ENCODE assay signal across 15 cellular contexts in genomic region chr14:67493092-67493717, GRCh38. TPM values are rescaled to one million over a fixed set of nuclear protein-coding genes. Genes with fewer than 3 reads are reported as not detected.
DNase-seq lines count a peak whose midpoint lies in the region; ATAC-seq, FAIRE-seq and TF ChIP-seq lines count a peak whose summit lies in the region.
"Had no signal": no experiment of that assay in that cellular context is flagged by ENCODE, and none has a peak within 500 bp of the region (broad histone marks: within the 10 kb centered on the region; RNA-seq: fewer than 3 reads in every experiment).

No MANE protein-coding gene starts in this region.

- FAIRE-seq in HepG2 (lab: Jason Lieb, UNC), result no peak

- no peaks in the 10 kb centered on the region for H4K20me1 ChIP-seq in HepG2 (ENCODE audit: insufficient read depth, low read length)

- DNase-seq in HepG2 (ENCODE audit: low spot score) (no peak), right lobe of liver (no peak), RPMI8226 (peak; percentile 40), medulla oblongata (ENCODE audit: extremely low spot score) (no peak), NCI-H82 treated with DMSO at 0.1 percent for 48 hours (lab: John Stamatoyannopoulos, UW; ENCODE audit: unreplicated experiment) (no peak), tibial artery (no peak), NCI-H510A treated with DMSO at 0.1 percent for 48 hours (lab: John Stamatoyannopoulos, UW) (no peak)
- DNase-seq: activated CD4-positive, alpha-beta memory T cell treated with anti-CD3 and anti-CD28 coated beads for 36 hours; amygdala; foreskin fibroblast; GDM1; NCI-H2029 treated with DMSO at 0.1 percent for 48 hours; NCI-H82 had no signal

- H3K9me3 ChIP-seq in HepG2 (ENCODE audit: low read length) (peaks cover 11% of the 10 kb centered on the region), right lobe of liver (peaks cover 0 to 5% (median 0%) of the 10 kb centered on the region in 4 donors), tibial artery (peaks cover 3 to 19% (median 14%) of the 10 kb centered on the region in 3 donors)

- WGBS in HepG2 (ENCODE audit: low lambda C conversion rate), result 76% methylated on average over 8 of the region's 8 CpGs
- 92% methylated on average over 8 of the region's 8 CpGs for WGBS in right lobe of liver (ENCODE audit: insufficient coverage, low coverage, low lambda C conversion rate, missing lambda C conversion rate)

- H2AFZ ChIP-seq in HepG2 (ENCODE audit: low read length), result no peak overlapping the region

- CTCF ChIA-PET in HepG2 (lab: Yijun Ruan, JAX; ENCODE audit: low intra/inter-chr PET ratio, low total read pairs), result no interaction called here

- POLR2A ChIA-PET in HepG2 (lab: Yijun Ruan, JAX), result no interaction called here

- TF ChIP-seq POLR2A in HepG2 (IDR thresholded peaks at IDR 0.05; ENCODE audit: insufficient read depth in 1 of 2, low read depth in 2 of 2, low read length in 2 of 2) (no peak), right lobe of liver (IDR thresholded peaks at IDR 0.05) (no peak)

- ATAC-seq in HepG2 (no peak), right lobe of liver (no peak), HG02884 (IDR thresholded peaks at IDR 0.05; ENCODE audit: unreplicated experiment) (peak; percentile 51)
- ATAC-seq: Right ventricle myocardium inferior had no signal

- H3K9ac ChIP-seq in HepG2 (ENCODE audit: insufficient read depth, low read depth, low read length), result no peak overlapping the region

- H3K36me3 ChIP-seq in HepG2 (replicated peaks in 1 of 2; ENCODE audit: control insufficient read depth in 1 of 2, insufficient read depth in 2 of 2, low read length in 2 of 2) (no peaks in the 10 kb centered on the region), right lobe of liver (no peaks in the 10 kb centered on the region), tibial artery (no peaks in the 10 kb centered on the region)

- no peaks in the 10 kb centered on the region for H3K79me2 ChIP-seq in HepG2 (ENCODE audit: insufficient read depth, low read length)

- TF ChIP-seq EP300 in HepG2 (IDR thresholded peaks at IDR 0.05; ENCODE audit: low read depth in 2 of 2, low read length in 2 of 2) (no peak), HepG2 (CRISPR knock-in tag; IDR thresholded peaks at IDR 0.05; ENCODE audit: borderline replicate concordance) (no peak)

- H3K4me3 ChIP-seq in HepG2 (replicated peaks in 1 of 3; ENCODE audit: insufficient read depth in 1 of 3, low read depth in 2 of 3, low read length in 3 of 3) (no peak overlapping the region), right lobe of liver (no peak overlapping the region), tibial artery (no peak overlapping the region)

- TF ChIP-seq RAD21 in HepG2 (CRISPR knock-in tag; IDR thresholded peaks at IDR 0.05), result no peak

- no TSS peak for BruUV-seq in HepG2 (replicated peaks; lab: Mats Ljungman, UMichigan)

- H3K4me1 ChIP-seq in HepG2 (ENCODE audit: insufficient read depth, low read length) (peaks cover 8% of the 10 kb centered on the region), right lobe of liver (no peaks in the 10 kb centered on the region), tibial artery (no peaks in the 10 kb centered on the region)

- no peak overlapping the region for H3K4me2 ChIP-seq in HepG2 (ENCODE audit: low read depth, low read length)

- intact Hi-C loops in HepG2 (cut with micrococcal nuclease; ENCODE audit: unreplicated experiment), result no loop called here
- intact Hi-C loops in right lobe of liver (cut with DNase I), result no loop called here
- intact Hi-C loops in tibial artery (cut with DNase I; ENCODE audit: low total_unique reads), result no loop called here

- H3K27me3 ChIP-seq in HepG2 (ENCODE audit: control insufficient read depth in 1 of 2, insufficient read depth in 2 of 2, low read length in 2 of 2), result peaks cover 3 to 22% of the 10 kb centered on the region in 2 experiments; a peak in 3 of 5 replicates
- H3K27me3 ChIP-seq in right lobe of liver, result no peaks in the 10 kb centered on the region
- no peaks in the 10 kb centered on the region for H3K27me3 ChIP-seq in tibial artery

- TF ChIP-seq CTCF in HepG2 (CRISPR knock-in tag; IDR thresholded peaks at IDR 0.05) (no peak), right lobe of liver (IDR thresholded peaks at IDR 0.05) (no peak), tibial artery (IDR thresholded peaks at IDR 0.05) (no peak)

- in situ Hi-C loops in HepG2 (cut with HindIII; ENCODE audit: extremely low pct_ligation_motif_present, low pct_unique_long_range_greater_than_20kb), result no loop called here

- H3K27ac ChIP-seq in HepG2 (ENCODE audit: extremely low read length, insufficient read depth, low read length) (no peak overlapping the region), right lobe of liver (no peak overlapping the region), tibial artery (no peak overlapping the region)

TF ChIP-seq in HepG2, 621 proteins besides CTCF, POLR2A, EP300 and RAD21:
- no peak for TF ChIP-seq SMAD1 (CRISPR knock-in tag; IDR thresholded peaks at IDR 0.05; ENCODE audit: borderline replicate concordance, low read depth)
- no peak for TF ChIP-seq TBP (CRISPR knock-in tag; IDR thresholded peaks at IDR 0.05)
- TF ChIP-seq KAT7 (CRISPR knock-in tag; IDR thresholded peaks at IDR 0.05; ENCODE audit: borderline replicate concordance), result no peak
- peak; percentile 97 for TF ChIP-seq ZNF562 (CRISPR knock-in tag; IDR thresholded peaks at IDR 0.05; ENCODE audit: borderline replicate concordance)
- TF ChIP-seq ZFP1 (CRISPR knock-in tag; IDR thresholded peaks at IDR 0.05), result no peak
TF ChIP-seq in HepG2: peak in this region for 1.

RNA-seq across cellular contexts. Expression of gene TMEM229B, which starts 4.7 kb away (rescaled TPM):
- total RNA-seq in HepG2 (2016; rRNA removed; fragmentation: Illumina TruSeq; extraction: Trizol) (0.93 and 1.1 TPM in 2 replicates), right lobe of liver (1 to 10 TPM in 3 of 6 experiments, under 1 TPM in 3; 0.06 to 1.8 (median 1.2) TPM)
- total RNA-seq in HepG2 (2016; cell fraction: cytosol; rRNA removed; fragmentation: Illumina TruSeq; extraction: Trizol; ENCODE audit: low read depth), result 0.10 and 0.26 TPM in 2 replicates
- 0.62 and 1.1 TPM in 2 replicates for total RNA-seq in HepG2 (2016; cell fraction: insoluble cytoplasmic fraction; rRNA removed; fragmentation: Illumina TruSeq; extraction: Trizol)
- total RNA-seq in HepG2 (2016; cell fraction: membrane; rRNA removed; fragmentation: Illumina TruSeq; extraction: Trizol), result 0.46 and 0.55 TPM in 2 replicates
- 0.47 and 0.75 TPM in 2 replicates for total RNA-seq in HepG2 (2016; cell fraction: nucleus; rRNA removed; fragmentation: Illumina TruSeq; extraction: Trizol)
- 0.69 and 1.6 TPM in 2 replicates for polyA plus RNA-seq in HepG2 (2011; rRNA removed)
- polyA plus RNA-seq in HepG2 (2011; cell fraction: cytosol; rRNA removed), result 0.97 and 1.3 TPM in 2 replicates
- 0.92 and 1.5 TPM in 2 replicates for polyA plus RNA-seq in HepG2 (2011; cell fraction: nucleus; rRNA removed)
- 0.59 and 2.0 TPM in 2 replicates for polyA plus RNA-seq in HepG2 (2012)
- polyA plus RNA-seq in HepG2 (2016; cell fraction: cytosol; fragmentation: Illumina TruSeq; extraction: Trizol; ENCODE audit: low read depth), result 0.05 and 0.12 TPM in 2 replicates
- 0.37 and 1.0 TPM in 2 replicates for polyA plus RNA-seq in HepG2 (2016; cell fraction: insoluble cytoplasmic fraction; fragmentation: Illumina TruSeq; extraction: Trizol; ENCODE audit: low read depth)
- 0.29 and 0.74 TPM in 2 replicates for polyA plus RNA-seq in HepG2 (2016; cell fraction: membrane; fragmentation: Illumina TruSeq; extraction: Trizol; ENCODE audit: low read depth)
- 0.71 and 1.0 TPM in 2 replicates for polyA plus RNA-seq in HepG2 (2016; cell fraction: nucleus; fragmentation: Illumina TruSeq; extraction: Trizol; ENCODE audit: insufficient read depth, low read depth)
- 0.19 and 7.1 TPM in 2 replicates for polyA minus RNA-seq in HepG2 (2011; rRNA and poly(A)+ RNA removed; ENCODE audit: low replicate concordance)
- 0.44 and 1.3 TPM in 2 replicates for polyA minus RNA-seq in HepG2 (2011; cell fraction: cytosol; rRNA and poly(A)+ RNA removed)
- polyA minus RNA-seq in HepG2 (2011; cell fraction: nucleus; rRNA and poly(A)+ RNA removed), result 3.2 and 4.6 TPM in 2 replicates

RNA-seq across cellular contexts. Expression of gene PLEKHH1, which starts 39.9 kb away (rescaled TPM):
- 4.8 and 8.6 TPM in 2 replicates for total RNA-seq in HepG2 (2016; rRNA removed; fragmentation: Illumina TruSeq; extraction: Trizol)
- 3.3 and 4.8 TPM in 2 replicates for total RNA-seq in HepG2 (2016; cell fraction: cytosol; rRNA removed; fragmentation: Illumina TruSeq; extraction: Trizol; ENCODE audit: low read depth)
- 4.6 and 7.6 TPM in 2 replicates for total RNA-seq in HepG2 (2016; cell fraction: insoluble cytoplasmic fraction; rRNA removed; fragmentation: Illumina TruSeq; extraction: Trizol)
- total RNA-seq in HepG2 (2016; cell fraction: membrane; rRNA removed; fragmentation: Illumina TruSeq; extraction: Trizol), result 3.6 and 3.9 TPM in 2 replicates
- 12.0 and 12.8 TPM in 2 replicates for total RNA-seq in HepG2 (2016; cell fraction: nucleus; rRNA removed; fragmentation: Illumina TruSeq; extraction: Trizol)
- 15.4 and 15.8 TPM in 2 replicates for polyA plus RNA-seq in HepG2 (2011; rRNA removed)
- 5.2 and 5.8 TPM in 2 replicates for polyA plus RNA-seq in HepG2 (2011; cell fraction: cytosol; rRNA removed)
- 49.9 and 50.8 TPM in 2 replicates for polyA plus RNA-seq in HepG2 (2011; cell fraction: nucleus; rRNA removed)
- 7.8 and 9.0 TPM in 2 replicates for polyA plus RNA-seq in HepG2 (2012)
- 0.53 and 0.76 TPM in 2 replicates for polyA plus RNA-seq in HepG2 (2016; cell fraction: cytosol; fragmentation: Illumina TruSeq; extraction: Trizol; ENCODE audit: low read depth)
- polyA plus RNA-seq in HepG2 (2016; cell fraction: insoluble cytoplasmic fraction; fragmentation: Illumina TruSeq; extraction: Trizol; ENCODE audit: low read depth), result 4.0 and 7.4 TPM in 2 replicates
- 1.5 TPM in 2 replicates for polyA plus RNA-seq in HepG2 (2016; cell fraction: membrane; fragmentation: Illumina TruSeq; extraction: Trizol; ENCODE audit: low read depth)
- polyA plus RNA-seq in HepG2 (2016; cell fraction: nucleus; fragmentation: Illumina TruSeq; extraction: Trizol; ENCODE audit: insufficient read depth, low read depth), result 35.8 and 36.7 TPM in 2 replicates
- polyA minus RNA-seq in HepG2 (2011; rRNA and poly(A)+ RNA removed; ENCODE audit: low replicate concordance), result 14.0 and 15.2 TPM in 2 replicates
- 4.4 and 6.2 TPM in 2 replicates for polyA minus RNA-seq in HepG2 (2011; cell fraction: cytosol; rRNA and poly(A)+ RNA removed)
- 22.7 and 29.6 TPM in 2 replicates for polyA minus RNA-seq in HepG2 (2011; cell fraction: nucleus; rRNA and poly(A)+ RNA removed)
- 1 to 10 TPM; 1.9 to 4.1 (median 3.0) TPM for total RNA-seq in right lobe of liver
